ENCODE assay signal across 18 cellular contexts in genomic region chr18:26568513-26568912, GRCh38. TPM values are rescaled to one million over a fixed set of nuclear protein-coding genes. Genes with fewer than 3 reads are reported as not detected.
DNase-seq lines count a peak whose midpoint lies in the region; ATAC-seq, FAIRE-seq and TF ChIP-seq lines count a peak whose summit lies in the region.
"Had no signal": no experiment of that assay in that cellular context is flagged by ENCODE, and none has a peak within 500 bp of the region (broad histone marks: within the 10 kb centered on the region; RNA-seq: fewer than 3 reads in every experiment).

No MANE protein-coding gene starts in this region.

- H3K9me2 ChIP-seq in GM23338 (ENCODE audit: insufficient read depth), result no peaks in the 10 kb centered on the region

- FAIRE-seq in islet of Langerhans (lab: Jason Lieb, UNC), result peak; percentile 13
- FAIRE-seq: A204.1, GM12892, H1 had no signal

- no peaks in the 10 kb centered on the region for H3K9me3 ChIP-seq in mucosa of descending colon
- H3K9me3 ChIP-seq: HAP-1 had no signal

- peak overlapping the region; percentile 39; the same call in 1 of the 2 replicates for H3K4me2 ChIP-seq in GM23338

- H3K36me3 ChIP-seq in GM23338 (ENCODE audit: insufficient read depth) (no peaks in the 10 kb centered on the region), mucosa of descending colon (ENCODE audit: low read depth) (no peaks in the 10 kb centered on the region)
- H3K36me3 ChIP-seq: HAP-1 had no signal

- no peak overlapping the region for H2AFZ ChIP-seq in GM23338

- H3K9me3 Mint-ChIP-seq in GM23338, result no peaks in the 10 kb centered on the region
- H3K9me3 Mint-ChIP-seq: CD8-positive, alpha-beta T cell had no signal

- TF ChIP-seq CTCF in GM23338 (conservative IDR thresholded peaks at IDR 0.05; ENCODE audit: low read depth in 2 of 2) (no peak), mucosa of descending colon (IDR thresholded peaks at IDR 0.05) (no peak)

- H3K27me3 ChIP-seq in GM23338 (ENCODE audit: insufficient read depth), result peaks cover 22% of the 10 kb centered on the region; the same call in 1 of the 2 replicates

- no peaks in the 10 kb centered on the region for H3F3A ChIP-seq in GM23338 (replicated peaks; ENCODE audit: low read depth)

- H3K27ac Mint-ChIP-seq in GM23338, result no peak overlapping the region
- H3K27ac Mint-ChIP-seq: CD14-positive monocyte; CD8-positive, alpha-beta T cell; HFFc6 had no signal

- peaks cover 7% of the 10 kb centered on the region for H3K27me3 Mint-ChIP-seq in GM23338 (ENCODE audit: insufficient read depth, low read depth, poor library complexity)

- H3K4me3 Mint-ChIP-seq in GM23338, result no peak overlapping the region
- H3K4me3 Mint-ChIP-seq: CD14-positive monocyte; CD8-positive, alpha-beta T cell; HFFc6 had no signal

- intact Hi-C loops in mucosa of descending colon (cut with DNase I, micrococcal nuclease), result no loop called here

- no peaks in the 10 kb centered on the region for H4K20me1 ChIP-seq in GM23338 (replicated peaks; ENCODE audit: insufficient read depth)

- no peaks in the 10 kb centered on the region for H3K36me3 Mint-ChIP-seq in GM23338 (ENCODE audit: low read depth)
- H3K36me3 Mint-ChIP-seq: CD14-positive monocyte; CD8-positive, alpha-beta T cell had no signal

- H3K27ac ChIP-seq in GM23338 (ENCODE audit: low read depth), result no peak overlapping the region

- no peaks in the 10 kb centered on the region for H3K79me2 ChIP-seq in GM23338 (replicated peaks; ENCODE audit: insufficient read depth)

- H3K4me1 Mint-ChIP-seq in GM23338, result peaks cover 34% of the 10 kb centered on the region
- H3K4me1 Mint-ChIP-seq: CD14-positive monocyte had no signal

- ATAC-seq in GM23338, result no peak
- ATAC-seq in mucosa of descending colon, result peak; percentile 66
- ATAC-seq in HG02678 (IDR thresholded peaks at IDR 0.05; ENCODE audit: unreplicated experiment), result no peak
- no peak for ATAC-seq in GM21737 (IDR thresholded peaks at IDR 0.05; ENCODE audit: unreplicated experiment)
- ATAC-seq: CD8-positive, alpha-beta T cell had no signal

- H3K4me3 ChIP-seq in GM23338 (no peak overlapping the region), mucosa of descending colon (no peak overlapping the region)
- H3K4me3 ChIP-seq: HAP-1 had no signal

- peaks cover 13% of the 10 kb centered on the region for H3K4me1 ChIP-seq in GM23338 (ENCODE audit: insufficient read depth)
- H3K4me1 ChIP-seq in mucosa of descending colon (ENCODE audit: low read depth), result no peaks in the 10 kb centered on the region

- DNase-seq in GM23338 (ENCODE audit: low spot score), result no peak
- no peak for DNase-seq in mucosa of descending colon
- DNase-seq in activated CD4-positive, CD25-positive, alpha-beta regulatory T cell (lab: John Stamatoyannopoulos, UW), result no peak
- no peak for DNase-seq in activated CD4-positive, alpha-beta T cell treated with anti-CD3 and anti-CD28 coated beads for 48 hours
- DNase-seq: CD8-positive, alpha-beta T cell; COR-L47; DND-41; GDM1; HFFc6; IMR-90 had no signal

TF ChIP-seq in GM23338, 12 proteins besides CTCF, POLR2A, EP300 and RAD21 (continues in another document):
- TF ChIP-seq NANOG (IDR thresholded peaks at IDR 0.05; ENCODE audit: borderline replicate concordance) (no peak), JUNB (IDR thresholded peaks at IDR 0.05; ENCODE audit: unreplicated experiment) (no peak), STAT1 (IDR thresholded peaks at IDR 0.05; ENCODE audit: unreplicated experiment) (no peak), ZNF462 (CRISPR knock-in tag; IDR thresholded peaks at IDR 0.05) (no peak), EZH2 (IDR thresholded peaks at IDR 0.05; ENCODE audit: low read depth, unreplicated experiment) (no peak), EZH2phosphoT487 (IDR thresholded peaks at IDR 0.05; ENCODE audit: unreplicated experiment) (no peak), ETS1 (IDR thresholded peaks at IDR 0.05) (no peak)

RNA-seq across cellular contexts. Expression of gene KCTD1, which starts 20.2 kb away (rescaled TPM):
- 15.4 and 20.5 TPM in 2 replicates for total RNA-seq in GM23338 (2014; rRNA removed; shearing (Covaris generic))
- 7.1 and 8.9 TPM in 2 replicates for polyA plus RNA-seq in GM23338 (2016; fragmentation: Nextera tagmentation; extraction: Ambion mirVana)
- total RNA-seq in mucosa of descending colon, result 10 to 100 TPM in 2 of 3 donors, 1 to 10 TPM in 1; 8.5 to 14.7 (median 12.8) TPM
- polyA plus RNA-seq: CD14-positive monocyte had no signal
